34 cellular contexts compared by ENCODE assay signal in the genomic region with DNA sequence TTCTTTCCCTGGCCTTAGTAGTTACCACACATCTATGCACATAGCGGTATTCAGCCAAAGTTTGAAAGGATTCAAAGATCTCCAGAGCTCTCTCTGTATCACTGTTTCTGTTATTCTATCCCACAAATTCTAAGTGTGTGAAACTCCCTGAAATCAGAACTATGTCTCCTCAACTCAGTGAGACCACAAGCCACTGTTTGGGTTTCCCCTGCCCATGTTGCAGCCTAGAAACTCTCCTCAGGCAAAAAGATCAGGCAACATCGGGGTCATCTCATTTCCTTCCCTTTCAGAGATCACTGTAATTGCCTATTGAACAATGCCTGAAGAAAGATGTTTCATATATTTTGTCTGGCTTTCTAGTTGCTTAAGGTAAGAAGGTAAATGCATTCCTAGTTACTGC.
"Had no signal": no experiment of that assay in that cellular context is flagged by ENCODE, and none has a peak within 500 bp of the region (broad histone marks: within the 10 kb centered on the region; RNA-seq: fewer than 3 reads in every experiment).

No MANE protein-coding gene starts in this region.

- H3K4me2 ChIP-seq: hepatocyte had no signal

- ATAC-seq: activated CD4-positive, CD25-positive, alpha-beta regulatory T cell treated with anti-CD3 and anti-CD28 coated beads, Interleukin-2, amount 50 U/mL, for 24 hours; activated CD8-positive, alpha-beta T cell treated with anti-CD3 and anti-CD28 coated beads for 36 hours; activated naive CD8-positive, alpha-beta T cell treated with anti-CD3 and anti-CD28 coated beads, Interleukin-2, amount 50 U/mL, for 24 hours; activated T-cell treated with anti-CD3 and anti-CD28 coated beads, Interleukin-2, amount 50 U/mL, for 4 hours; activated T-helper 17 cell treated with anti-CD3 and anti-CD28 coated beads, Interleukin-2, amount 50 U/mL, for 72 hours; body of pancreas; effector memory CD8-positive, alpha-beta T cell; foreskin keratinocyte; gastrocnemius medialis; heart right ventricle had no signal

- H3K36me3 ChIP-seq: adrenal gland, esophagus muscularis mucosa, gastrocnemius medialis, heart right ventricle, WERI-Rb-1 had no signal

- H3K79me2 ChIP-seq: hepatocyte had no signal

- H3K4me1 Mint-ChIP-seq: activated B cell treated with CpG ODN at 0.5 μM for 24 hours; activated naive CD4-positive, alpha-beta T cell treated with anti-CD3 and anti-CD28 coated beads, Interleukin-2, amount 50 U/mL, for 24 hours; activated naive CD8-positive, alpha-beta T cell treated with anti-CD3 and anti-CD28 coated beads for 36 hours; activated naive CD8-positive, alpha-beta T cell treated with anti-CD3 and anti-CD28 coated beads, Interleukin-2, amount 50 U/mL, for 24 hours; activated T-helper 17 cell treated with anti-CD3 and anti-CD28 coated beads, Interleukin-2, amount 50 U/mL, for 72 hours had no signal

- H3K36me3 Mint-ChIP-seq: activated naive CD4-positive, alpha-beta T cell treated with anti-CD3 and anti-CD28 coated beads, Interleukin-2, amount 50 U/mL, for 24 hours; activated naive CD8-positive, alpha-beta T cell treated with anti-CD3 and anti-CD28 coated beads for 36 hours had no signal

- FAIRE-seq: colon had no signal

- H3K4me1 ChIP-seq: adrenal gland, body of pancreas, esophagus muscularis mucosa, gastrocnemius medialis, heart right ventricle had no signal

- H3K27ac Mint-ChIP-seq: activated B cell treated with CpG ODN at 0.5 μM for 24 hours; activated CD8-positive, alpha-beta T cell treated with anti-CD3 and anti-CD28 coated beads for 36 hours; activated naive CD4-positive, alpha-beta T cell treated with anti-CD3 and anti-CD28 coated beads for 36 hours; activated naive CD4-positive, alpha-beta T cell treated with anti-CD3 and anti-CD28 coated beads, Interleukin-2, amount 50 U/mL, for 24 hours; activated naive CD8-positive, alpha-beta T cell treated with anti-CD3 and anti-CD28 coated beads for 36 hours; activated naive CD8-positive, alpha-beta T cell treated with anti-CD3 and anti-CD28 coated beads, Interleukin-2, amount 50 U/mL, for 24 hours; activated T-helper 17 cell treated with anti-CD3 and anti-CD28 coated beads, Interleukin-2, amount 50 U/mL, for 72 hours; effector memory CD8-positive, alpha-beta T cell; T-helper 2 cell treated with Interferon-gamma antibody and Interleukin-4, amounts not matched to agents 5 μg/mL and 100 μg/mL, for 36 hours had no signal

- H3K4me3 Mint-ChIP-seq: activated B cell treated with CpG ODN at 0.5 μM for 24 hours; activated CD8-positive, alpha-beta T cell treated with anti-CD3 and anti-CD28 coated beads for 36 hours; activated naive CD4-positive, alpha-beta T cell treated with anti-CD3 and anti-CD28 coated beads for 36 hours; activated naive CD4-positive, alpha-beta T cell treated with anti-CD3 and anti-CD28 coated beads, Interleukin-2, amount 50 U/mL, for 24 hours; activated naive CD8-positive, alpha-beta T cell treated with anti-CD3 and anti-CD28 coated beads for 36 hours; activated naive CD8-positive, alpha-beta T cell treated with anti-CD3 and anti-CD28 coated beads, Interleukin-2, amount 50 U/mL, for 24 hours; activated T-cell treated with anti-CD3 and anti-CD28 coated beads, Interleukin-2, amount 50 U/mL, for 4 hours; activated T-helper 17 cell treated with anti-CD3 and anti-CD28 coated beads, Interleukin-2, amount 50 U/mL, for 72 hours; effector memory CD8-positive, alpha-beta T cell; T-helper 2 cell treated with Interferon-gamma antibody and Interleukin-4, amounts not matched to agents 5 μg/mL and 100 μg/mL, for 36 hours had no signal

- DNase-seq: activated B cell treated with CpG ODN at 0.5 μM for 24 hours; activated CD4-positive, alpha-beta T cell treated with anti-CD3 and anti-CD28 coated beads for 48 hours; activated CD4-positive, alpha-beta T cell treated with anti-CD3 and anti-CD28 coated beads, Interleukin-2, amount 50 U/mL, for 1 hour; activated CD4-positive, alpha-beta T cell treated with anti-CD3 and anti-CD28 coated beads, Interleukin-2, amount 50 U/mL, for 48 hours; activated CD8-positive, alpha-beta memory T cell treated with anti-CD3 and anti-CD28 coated beads for 24 hours; activated CD8-positive, alpha-beta T cell treated with anti-CD3 and anti-CD28 coated beads for 36 hours; activated effector memory CD4-positive, alpha-beta T cell treated with anti-CD3 and anti-CD28 coated beads, Interleukin-2, amount 50 U/mL, for 16 hours; activated naive CD4-positive, alpha-beta T cell treated with anti-CD3 and anti-CD28 coated beads for 36 hours; activated naive CD8-positive, alpha-beta T cell treated with anti-CD3 and anti-CD28 coated beads for 36 hours; activated naive CD8-positive, alpha-beta T cell treated with anti-CD3 and anti-CD28 coated beads, Interleukin-2, amount 50 U/mL, for 24 hours; activated T-cell treated with anti-CD3 and anti-CD28 coated beads, Interleukin-2, amount 50 U/mL, for 4 hours; adrenal gland; amygdala; aorta; body of pancreas; caudate nucleus; cortex of kidney; dermis blood vessel endothelial cell; effector CD4-positive, alpha-beta T cell; effector memory CD8-positive, alpha-beta T cell; erythroblast; foreskin keratinocyte; gastrocnemius medialis; glutamatergic neuron; heart right ventricle; T1000; WERI-Rb-1 had no signal

- H3K27me3 ChIP-seq: adrenal gland, body of pancreas, esophagus muscularis mucosa, foreskin keratinocyte, gastrocnemius medialis, heart right ventricle, hepatocyte had no signal

- H3K27ac ChIP-seq: adrenal gland, body of pancreas, esophagus muscularis mucosa, foreskin keratinocyte, gastrocnemius medialis, heart right ventricle, hepatocyte, WERI-Rb-1 had no signal

- H2AFZ ChIP-seq: hepatocyte had no signal

- H3K9me3 Mint-ChIP-seq: activated B cell treated with CpG ODN at 0.5 μM for 24 hours; activated CD8-positive, alpha-beta T cell treated with anti-CD3 and anti-CD28 coated beads for 36 hours; activated naive CD4-positive, alpha-beta T cell treated with anti-CD3 and anti-CD28 coated beads for 36 hours; activated naive CD4-positive, alpha-beta T cell treated with anti-CD3 and anti-CD28 coated beads, Interleukin-2, amount 50 U/mL, for 24 hours; activated naive CD8-positive, alpha-beta T cell treated with anti-CD3 and anti-CD28 coated beads for 36 hours; activated naive CD8-positive, alpha-beta T cell treated with anti-CD3 and anti-CD28 coated beads, Interleukin-2, amount 50 U/mL, for 24 hours; activated T-cell treated with anti-CD3 and anti-CD28 coated beads, Interleukin-2, amount 50 U/mL, for 4 hours; activated T-helper 17 cell treated with anti-CD3 and anti-CD28 coated beads, Interleukin-2, amount 50 U/mL, for 72 hours; effector memory CD8-positive, alpha-beta T cell; T-helper 2 cell treated with Interferon-gamma antibody and Interleukin-4, amounts not matched to agents 5 μg/mL and 100 μg/mL, for 36 hours had no signal

- H3K9me3 ChIP-seq: adrenal gland, body of pancreas, esophagus muscularis mucosa, gastrocnemius medialis, heart right ventricle had no signal

- H3K4me3 ChIP-seq: adrenal gland, body of pancreas, esophagus muscularis mucosa, gastrocnemius medialis, heart right ventricle, hepatocyte had no signal
